Comparison of ENCODE assay signal across 1 cellular context in the genomic region with DNA sequence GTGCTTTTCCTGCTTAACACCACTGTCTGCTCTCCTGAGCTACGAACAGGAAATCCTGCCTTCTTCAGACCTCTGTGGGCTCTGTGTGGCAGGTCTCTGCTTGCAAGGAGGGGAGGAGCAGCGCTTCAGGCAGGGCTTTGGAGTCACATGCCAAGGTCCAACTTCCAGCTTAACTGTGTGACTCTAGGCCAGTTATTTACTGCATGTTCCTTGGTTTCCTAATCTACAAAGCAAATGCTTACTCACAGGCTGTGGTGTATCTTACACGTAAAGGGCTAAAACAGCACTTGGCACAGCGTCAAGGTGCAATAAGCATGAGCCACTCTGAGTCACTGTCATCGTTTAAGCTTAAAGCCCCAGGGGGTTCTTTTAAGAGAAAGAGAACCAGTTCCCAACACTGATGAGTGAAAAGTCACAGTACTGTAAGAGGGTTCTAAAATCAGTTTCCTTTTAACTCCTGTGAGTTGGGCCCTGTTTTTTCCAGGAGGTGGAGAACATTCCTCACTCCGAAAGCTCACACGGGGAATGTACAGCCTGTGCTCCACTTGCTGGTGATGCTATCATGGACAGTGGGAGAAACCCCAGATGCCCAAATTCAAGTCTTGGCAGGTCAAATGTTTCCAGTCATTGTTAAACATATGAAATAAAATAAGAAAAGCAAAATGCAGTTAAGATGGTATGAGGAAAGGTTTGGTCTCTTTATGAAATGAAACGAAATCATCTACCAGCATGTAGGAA.
TF ChIP-seq lines count a peak whose summit lies in the region.

No MANE protein-coding gene starts in this region.

TF ChIP-seq in GM12878, 131 proteins besides CTCF, POLR2A, EP300 and RAD21 (continued from another document and continues in another):
- TF ChIP-seq, protein P1, sequence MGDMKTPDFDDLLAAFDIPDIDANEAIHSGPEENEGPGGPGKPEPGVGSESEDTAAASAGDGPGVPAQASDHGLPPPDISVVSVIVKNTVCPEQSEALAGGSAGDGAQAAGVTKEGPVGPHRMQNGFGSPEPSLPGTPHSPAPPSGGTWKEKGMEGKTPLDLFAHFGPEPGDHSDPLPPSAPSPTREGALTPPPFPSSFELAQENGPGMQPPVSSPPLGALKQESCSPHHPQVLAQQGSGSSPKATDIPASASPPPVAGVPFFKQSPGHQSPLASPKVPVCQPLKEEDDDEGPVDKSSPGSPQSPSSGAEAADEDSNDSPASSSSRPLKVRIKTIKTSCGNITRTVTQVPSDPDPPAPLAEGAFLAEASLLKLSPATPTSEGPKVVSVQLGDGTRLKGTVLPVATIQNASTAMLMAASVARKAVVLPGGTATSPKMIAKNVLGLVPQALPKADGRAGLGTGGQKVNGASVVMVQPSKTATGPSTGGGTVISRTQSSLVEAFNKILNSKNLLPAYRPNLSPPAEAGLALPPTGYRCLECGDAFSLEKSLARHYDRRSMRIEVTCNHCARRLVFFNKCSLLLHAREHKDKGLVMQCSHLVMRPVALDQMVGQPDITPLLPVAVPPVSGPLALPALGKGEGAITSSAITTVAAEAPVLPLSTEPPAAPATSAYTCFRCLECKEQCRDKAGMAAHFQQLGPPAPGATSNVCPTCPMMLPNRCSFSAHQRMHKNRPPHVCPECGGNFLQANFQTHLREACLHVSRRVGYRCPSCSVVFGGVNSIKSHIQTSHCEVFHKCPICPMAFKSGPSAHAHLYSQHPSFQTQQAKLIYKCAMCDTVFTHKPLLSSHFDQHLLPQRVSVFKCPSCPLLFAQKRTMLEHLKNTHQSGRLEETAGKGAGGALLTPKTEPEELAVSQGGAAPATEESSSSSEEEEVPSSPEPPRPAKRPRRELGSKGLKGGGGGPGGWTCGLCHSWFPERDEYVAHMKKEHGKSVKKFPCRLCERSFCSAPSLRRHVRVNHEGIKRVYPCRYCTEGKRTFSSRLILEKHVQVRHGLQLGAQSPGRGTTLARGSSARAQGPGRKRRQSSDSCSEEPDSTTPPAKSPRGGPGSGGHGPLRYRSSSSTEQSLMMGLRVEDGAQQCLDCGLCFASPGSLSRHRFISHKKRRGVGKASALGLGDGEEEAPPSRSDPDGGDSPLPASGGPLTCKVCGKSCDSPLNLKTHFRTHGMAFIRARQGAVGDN (IDR thresholded peaks at IDR 0.05) = peak; percentile 78
- TF ChIP-seq CEBPB (IDR thresholded peaks at IDR 0.05; ENCODE audit: borderline replicate concordance in 1 of 2, low read depth in 2 of 2, low read length in 2 of 2) (no peak), HDAC6 (IDR thresholded peaks at IDR 0.05; ENCODE audit: unreplicated experiment) (no peak), NBN (IDR thresholded peaks at IDR 0.05) (0 out of 2 replicates have a peak, but pooled peaks have one; percentile 68), EGR1 (IDR thresholded peaks at IDR 0.05; ENCODE audit: borderline replicate concordance in 1 of 2, low read depth in 2 of 2, low read length in 2 of 2) (no peak), EED (IDR thresholded peaks at IDR 0.05; ENCODE audit: low read depth) (no peak), IKZF1 (conservative IDR thresholded peaks at IDR 0.05) (peak; percentile 51), LARP7 (IDR thresholded peaks at IDR 0.05) (0 out of 2 replicates have a peak, but pooled peaks have one; percentile 28), MEF2B (IDR thresholded peaks at IDR 0.05; ENCODE audit: partially characterized antibody, poor library complexity, severe bottlenecking) (peak; percentile 92), SIX5 (IDR thresholded peaks at IDR 0.05; ENCODE audit: low read depth, low read length, severe bottlenecking) (no peak), ZNF24 (IDR thresholded peaks at IDR 0.05) (no peak), ETV6 (conservative IDR thresholded peaks at IDR 0.05 in 1 of 2, IDR thresholded peaks at IDR 0.05 in 1 of 2; ENCODE audit: borderline replicate concordance in 1 of 2, low read depth in 1 of 2) (no peak), ZNF622 (IDR thresholded peaks at IDR 0.05) (no peak), NRF1 (conservative IDR thresholded peaks at IDR 0.05; ENCODE audit: low read depth, low read length) (no peak), ZZZ3 (IDR thresholded peaks at IDR 0.05; ENCODE audit: control insufficient read depth, insufficient read length, low read depth) (no peak), JUNB (IDR thresholded peaks at IDR 0.05) (no peak), POLR2AphosphoS5 (IDR thresholded peaks at IDR 0.05; ENCODE audit: low read length) (no peak), NFYA (IDR thresholded peaks at IDR 0.05; ENCODE audit: borderline replicate concordance, low read depth, low read length) (no peak), CBX3 (IDR thresholded peaks at IDR 0.05; ENCODE audit: borderline replicate concordance, low read depth) (no peak), FOXM1 (IDR thresholded peaks at IDR 0.05; ENCODE audit: low read depth, low read length) (no peak), TCF7 (IDR thresholded peaks at IDR 0.05; ENCODE audit: borderline replicate concordance) (no peak), NR2F1 (conservative IDR thresholded peaks at IDR 0.05) (no peak), SUPT20H (IDR thresholded peaks at IDR 0.05; ENCODE audit: borderline replicate concordance, control insufficient read depth, low read depth, low read length) (no peak), RBBP5 (conservative IDR thresholded peaks at IDR 0.05) (no peak), IKZF2 (IDR thresholded peaks at IDR 0.05) (peak; percentile 52 to 77; a peak in 3 of 4 replicates), ZSCAN29 (IDR thresholded peaks at IDR 0.05) (no peak), RUNX3 (IDR thresholded peaks at IDR 0.05; ENCODE audit: low read length) (peak; percentile 50; the same call in 1 of the 2 replicates), SMAD1 (IDR thresholded peaks at IDR 0.05; ENCODE audit: low read depth, partially characterized antibody) (peak; percentile 75)
- TF ChIP-seq, protein P2, sequence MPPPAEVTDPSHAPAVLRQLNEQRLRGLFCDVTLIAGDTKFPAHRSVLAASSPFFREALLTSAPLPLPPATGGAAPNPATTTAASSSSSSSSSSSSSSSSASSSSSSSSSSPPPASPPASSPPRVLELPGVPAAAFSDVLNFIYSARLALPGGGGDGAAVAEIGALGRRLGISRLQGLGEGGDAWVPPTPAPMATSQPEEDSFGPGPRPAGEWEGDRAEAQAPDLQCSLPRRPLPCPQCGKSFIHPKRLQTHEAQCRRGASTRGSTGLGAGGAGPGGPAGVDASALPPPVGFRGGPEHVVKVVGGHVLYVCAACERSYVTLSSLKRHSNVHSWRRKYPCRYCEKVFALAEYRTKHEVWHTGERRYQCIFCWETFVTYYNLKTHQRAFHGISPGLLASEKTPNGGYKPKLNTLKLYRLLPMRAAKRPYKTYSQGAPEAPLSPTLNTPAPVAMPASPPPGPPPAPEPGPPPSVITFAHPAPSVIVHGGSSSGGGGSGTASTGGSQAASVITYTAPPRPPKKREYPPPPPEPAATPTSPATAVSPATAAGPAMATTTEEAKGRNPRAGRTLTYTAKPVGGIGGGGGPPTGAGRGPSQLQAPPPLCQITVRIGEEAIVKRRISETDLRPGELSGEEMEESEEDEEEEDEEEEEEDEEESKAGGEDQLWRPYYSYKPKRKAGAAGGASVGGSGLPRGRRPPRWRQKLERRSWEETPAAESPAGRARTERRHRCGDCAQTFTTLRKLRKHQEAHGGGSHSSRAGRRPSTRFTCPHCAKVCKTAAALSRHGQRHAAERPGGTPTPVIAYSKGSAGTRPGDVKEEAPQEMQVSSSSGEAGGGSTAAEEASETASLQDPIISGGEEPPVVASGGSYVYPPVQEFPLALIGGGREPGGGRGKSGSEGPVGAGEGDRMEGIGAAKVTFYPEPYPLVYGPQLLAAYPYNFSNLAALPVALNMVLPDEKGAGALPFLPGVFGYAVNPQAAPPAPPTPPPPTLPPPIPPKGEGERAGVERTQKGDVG (CRISPR knock-in tag; IDR thresholded peaks at IDR 0.05) = no peak
- TF ChIP-seq, protein P3, sequence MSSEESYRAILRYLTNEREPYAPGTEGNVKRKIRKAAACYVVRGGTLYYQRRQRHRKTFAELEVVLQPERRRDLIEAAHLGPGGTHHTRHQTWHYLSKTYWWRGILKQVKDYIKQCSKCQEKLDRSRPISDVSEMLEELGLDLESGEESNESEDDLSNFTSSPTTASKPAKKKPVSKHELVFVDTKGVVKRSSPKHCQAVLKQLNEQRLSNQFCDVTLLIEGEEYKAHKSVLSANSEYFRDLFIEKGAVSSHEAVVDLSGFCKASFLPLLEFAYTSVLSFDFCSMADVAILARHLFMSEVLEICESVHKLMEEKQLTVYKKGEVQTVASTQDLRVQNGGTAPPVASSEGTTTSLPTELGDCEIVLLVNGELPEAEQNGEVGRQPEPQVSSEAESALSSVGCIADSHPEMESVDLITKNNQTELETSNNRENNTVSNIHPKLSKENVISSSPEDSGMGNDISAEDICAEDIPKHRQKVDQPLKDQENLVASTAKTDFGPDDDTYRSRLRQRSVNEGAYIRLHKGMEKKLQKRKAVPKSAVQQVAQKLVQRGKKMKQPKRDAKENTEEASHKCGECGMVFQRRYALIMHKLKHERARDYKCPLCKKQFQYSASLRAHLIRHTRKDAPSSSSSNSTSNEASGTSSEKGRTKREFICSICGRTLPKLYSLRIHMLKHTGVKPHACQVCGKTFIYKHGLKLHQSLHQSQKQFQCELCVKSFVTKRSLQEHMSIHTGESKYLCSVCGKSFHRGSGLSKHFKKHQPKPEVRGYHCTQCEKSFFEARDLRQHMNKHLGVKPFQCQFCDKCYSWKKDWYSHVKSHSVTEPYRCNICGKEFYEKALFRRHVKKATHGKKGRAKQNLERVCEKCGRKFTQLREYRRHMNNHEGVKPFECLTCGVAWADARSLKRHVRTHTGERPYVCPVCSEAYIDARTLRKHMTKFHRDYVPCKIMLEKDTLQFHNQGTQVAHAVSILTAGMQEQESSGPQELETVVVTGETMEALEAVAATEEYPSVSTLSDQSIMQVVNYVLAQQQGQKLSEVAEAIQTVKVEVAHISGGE (CRISPR knock-in tag; IDR thresholded peaks at IDR 0.05) = no peak
- TF ChIP-seq, protein P4, sequence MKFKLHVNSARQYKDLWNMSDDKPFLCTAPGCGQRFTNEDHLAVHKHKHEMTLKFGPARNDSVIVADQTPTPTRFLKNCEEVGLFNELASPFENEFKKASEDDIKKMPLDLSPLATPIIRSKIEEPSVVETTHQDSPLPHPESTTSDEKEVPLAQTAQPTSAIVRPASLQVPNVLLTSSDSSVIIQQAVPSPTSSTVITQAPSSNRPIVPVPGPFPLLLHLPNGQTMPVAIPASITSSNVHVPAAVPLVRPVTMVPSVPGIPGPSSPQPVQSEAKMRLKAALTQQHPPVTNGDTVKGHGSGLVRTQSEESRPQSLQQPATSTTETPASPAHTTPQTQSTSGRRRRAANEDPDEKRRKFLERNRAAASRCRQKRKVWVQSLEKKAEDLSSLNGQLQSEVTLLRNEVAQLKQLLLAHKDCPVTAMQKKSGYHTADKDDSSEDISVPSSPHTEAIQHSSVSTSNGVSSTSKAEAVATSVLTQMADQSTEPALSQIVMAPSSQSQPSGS (IDR thresholded peaks at IDR 0.05; ENCODE audit: low read length) = no peak
- TF ChIP-seq, protein P5, sequence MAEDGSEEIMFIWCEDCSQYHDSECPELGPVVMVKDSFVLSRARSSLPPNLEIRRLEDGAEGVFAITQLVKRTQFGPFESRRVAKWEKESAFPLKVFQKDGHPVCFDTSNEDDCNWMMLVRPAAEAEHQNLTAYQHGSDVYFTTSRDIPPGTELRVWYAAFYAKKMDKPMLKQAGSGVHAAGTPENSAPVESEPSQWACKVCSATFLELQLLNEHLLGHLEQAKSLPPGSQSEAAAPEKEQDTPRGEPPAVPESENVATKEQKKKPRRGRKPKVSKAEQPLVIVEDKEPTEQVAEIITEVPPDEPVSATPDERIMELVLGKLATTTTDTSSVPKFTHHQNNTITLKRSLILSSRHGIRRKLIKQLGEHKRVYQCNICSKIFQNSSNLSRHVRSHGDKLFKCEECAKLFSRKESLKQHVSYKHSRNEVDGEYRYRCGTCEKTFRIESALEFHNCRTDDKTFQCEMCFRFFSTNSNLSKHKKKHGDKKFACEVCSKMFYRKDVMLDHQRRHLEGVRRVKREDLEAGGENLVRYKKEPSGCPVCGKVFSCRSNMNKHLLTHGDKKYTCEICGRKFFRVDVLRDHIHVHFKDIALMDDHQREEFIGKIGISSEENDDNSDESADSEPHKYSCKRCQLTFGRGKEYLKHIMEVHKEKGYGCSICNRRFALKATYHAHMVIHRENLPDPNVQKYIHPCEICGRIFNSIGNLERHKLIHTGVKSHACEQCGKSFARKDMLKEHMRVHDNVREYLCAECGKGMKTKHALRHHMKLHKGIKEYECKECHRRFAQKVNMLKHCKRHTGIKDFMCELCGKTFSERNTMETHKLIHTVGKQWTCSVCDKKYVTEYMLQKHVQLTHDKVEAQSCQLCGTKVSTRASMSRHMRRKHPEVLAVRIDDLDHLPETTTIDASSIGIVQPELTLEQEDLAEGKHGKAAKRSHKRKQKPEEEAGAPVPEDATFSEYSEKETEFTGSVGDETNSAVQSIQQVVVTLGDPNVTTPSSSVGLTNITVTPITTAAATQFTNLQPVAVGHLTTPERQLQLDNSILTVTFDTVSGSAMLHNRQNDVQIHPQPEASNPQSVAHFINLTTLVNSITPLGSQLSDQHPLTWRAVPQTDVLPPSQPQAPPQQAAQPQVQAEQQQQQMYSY (CRISPR knock-in tag; IDR thresholded peaks at IDR 0.05) = no peak
- TF ChIP-seq, protein P6, sequence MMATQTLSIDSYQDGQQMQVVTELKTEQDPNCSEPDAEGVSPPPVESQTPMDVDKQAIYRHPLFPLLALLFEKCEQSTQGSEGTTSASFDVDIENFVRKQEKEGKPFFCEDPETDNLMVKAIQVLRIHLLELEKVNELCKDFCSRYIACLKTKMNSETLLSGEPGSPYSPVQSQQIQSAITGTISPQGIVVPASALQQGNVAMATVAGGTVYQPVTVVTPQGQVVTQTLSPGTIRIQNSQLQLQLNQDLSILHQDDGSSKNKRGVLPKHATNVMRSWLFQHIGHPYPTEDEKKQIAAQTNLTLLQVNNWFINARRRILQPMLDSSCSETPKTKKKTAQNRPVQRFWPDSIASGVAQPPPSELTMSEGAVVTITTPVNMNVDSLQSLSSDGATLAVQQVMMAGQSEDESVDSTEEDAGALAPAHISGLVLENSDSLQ (IDR thresholded peaks at IDR 0.05) = 0 out of 2 replicates have a peak, but pooled peaks have one; percentile 14
- TF ChIP-seq, protein P7, sequence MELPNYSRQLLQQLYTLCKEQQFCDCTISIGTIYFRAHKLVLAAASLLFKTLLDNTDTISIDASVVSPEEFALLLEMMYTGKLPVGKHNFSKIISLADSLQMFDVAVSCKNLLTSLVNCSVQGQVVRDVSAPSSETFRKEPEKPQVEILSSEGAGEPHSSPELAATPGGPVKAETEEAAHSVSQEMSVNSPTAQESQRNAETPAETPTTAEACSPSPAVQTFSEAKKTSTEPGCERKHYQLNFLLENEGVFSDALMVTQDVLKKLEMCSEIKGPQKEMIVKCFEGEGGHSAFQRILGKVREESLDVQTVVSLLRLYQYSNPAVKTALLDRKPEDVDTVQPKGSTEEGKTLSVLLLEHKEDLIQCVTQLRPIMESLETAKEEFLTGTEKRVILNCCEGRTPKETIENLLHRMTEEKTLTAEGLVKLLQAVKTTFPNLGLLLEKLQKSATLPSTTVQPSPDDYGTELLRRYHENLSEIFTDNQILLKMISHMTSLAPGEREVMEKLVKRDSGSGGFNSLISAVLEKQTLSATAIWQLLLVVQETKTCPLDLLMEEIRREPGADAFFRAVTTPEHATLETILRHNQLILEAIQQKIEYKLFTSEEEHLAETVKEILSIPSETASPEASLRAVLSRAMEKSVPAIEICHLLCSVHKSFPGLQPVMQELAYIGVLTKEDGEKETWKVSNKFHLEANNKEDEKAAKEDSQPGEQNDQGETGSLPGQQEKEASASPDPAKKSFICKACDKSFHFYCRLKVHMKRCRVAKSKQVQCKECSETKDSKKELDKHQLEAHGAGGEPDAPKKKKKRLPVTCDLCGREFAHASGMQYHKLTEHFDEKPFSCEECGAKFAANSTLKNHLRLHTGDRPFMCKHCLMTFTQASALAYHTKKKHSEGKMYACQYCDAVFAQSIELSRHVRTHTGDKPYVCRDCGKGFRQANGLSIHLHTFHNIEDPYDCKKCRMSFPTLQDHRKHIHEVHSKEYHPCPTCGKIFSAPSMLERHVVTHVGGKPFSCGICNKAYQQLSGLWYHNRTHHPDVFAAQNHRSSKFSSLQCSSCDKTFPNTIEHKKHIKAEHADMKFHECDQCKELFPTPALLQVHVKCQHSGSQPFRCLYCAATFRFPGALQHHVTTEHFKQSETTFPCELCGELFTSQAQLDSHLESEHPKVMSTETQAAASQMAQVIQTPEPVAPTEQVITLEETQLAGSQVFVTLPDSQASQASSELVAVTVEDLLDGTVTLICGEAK (IDR thresholded peaks at IDR 0.05; ENCODE audit: borderline replicate concordance) = no peak
